Comparison of ENCODE assay signal across 1 cellular context in the genomic region with DNA sequence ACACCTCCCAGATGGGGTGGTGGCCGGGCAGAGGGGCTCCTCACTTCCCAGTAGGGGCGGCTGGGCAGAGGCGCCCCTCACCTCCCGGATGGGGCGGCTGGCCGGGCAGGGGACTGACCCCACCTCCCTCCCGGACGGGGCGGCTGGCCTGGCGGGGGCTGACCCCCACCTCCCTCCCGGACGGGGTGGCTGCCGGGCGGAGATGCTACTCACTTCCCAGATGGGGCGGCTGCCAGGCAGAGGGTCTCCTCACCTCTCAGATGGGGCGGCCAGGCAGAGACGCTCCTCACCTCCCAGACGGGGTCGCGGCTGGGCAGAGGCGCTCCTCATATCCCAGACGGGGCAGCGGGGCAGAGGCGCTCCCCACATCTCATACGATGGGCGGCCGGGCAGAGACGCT. TPM values are rescaled to one million over a fixed set of nuclear protein-coding genes. Genes with fewer than 3 reads are reported as not detected.
"Had no signal": no experiment of that assay in that cellular context is flagged by ENCODE, and none has a peak within 500 bp of the region (broad histone marks: within the 10 kb centered on the region; RNA-seq: fewer than 3 reads in every experiment).

No MANE protein-coding gene starts in this region.

RNA-seq across cellular contexts. Expression of gene ZNF486, which starts 8.8 kb away (rescaled TPM):
- total RNA-seq: G401 had no signal
